8 cellular contexts compared by ENCODE assay signal in the genomic region with DNA sequence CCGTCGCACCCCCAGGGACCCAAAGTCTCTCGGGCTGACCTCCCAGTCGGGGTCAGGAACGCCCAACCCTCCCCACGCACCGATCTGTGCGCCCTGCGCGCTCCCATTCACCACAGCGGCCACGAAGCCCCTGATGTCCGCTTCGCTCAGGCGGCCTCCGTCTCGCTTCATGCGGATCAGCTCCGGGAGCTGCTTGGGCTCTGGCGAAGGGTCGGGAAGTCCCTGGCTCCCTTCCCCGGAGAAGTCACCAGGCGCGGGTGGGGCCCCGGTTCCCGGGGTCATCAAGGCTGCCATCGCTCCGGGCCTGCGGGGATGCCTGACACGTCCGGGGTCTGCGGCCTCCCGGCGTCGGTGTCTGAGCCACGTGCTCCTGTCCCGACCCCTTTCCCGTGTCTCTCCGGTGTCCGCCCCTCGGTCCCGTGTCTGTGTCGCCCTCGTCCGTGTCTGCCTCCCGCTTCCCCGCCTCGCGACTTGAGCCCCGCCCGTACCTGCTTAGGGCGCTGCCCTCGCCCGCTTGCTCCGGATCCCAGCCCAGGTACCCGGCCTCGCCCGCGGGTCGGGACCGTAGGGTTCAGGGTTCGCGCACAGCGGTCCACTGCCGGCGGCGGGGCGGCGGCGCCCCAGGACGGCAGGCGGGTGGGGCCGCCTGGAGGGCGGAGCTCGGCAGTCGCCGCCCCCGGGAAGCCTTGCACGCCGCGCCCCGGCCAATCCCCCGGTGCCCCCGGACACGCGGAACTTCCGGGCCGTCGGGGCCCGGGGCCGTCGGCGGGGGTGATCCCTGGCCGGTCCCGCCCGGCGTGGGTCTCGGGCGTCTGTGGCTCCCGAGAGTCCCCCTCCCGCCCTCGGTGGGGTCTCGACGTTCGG. TPM values are rescaled to one million over a fixed set of nuclear protein-coding genes. Genes with fewer than 3 reads are reported as not detected.
A peak's percentile ranks its signal among the peaks of the same experiment; 100 is the strongest.
DNase-seq lines count a peak whose midpoint lies in the region; ATAC-seq, FAIRE-seq and TF ChIP-seq lines count a peak whose summit lies in the region.

A gene with protein sequence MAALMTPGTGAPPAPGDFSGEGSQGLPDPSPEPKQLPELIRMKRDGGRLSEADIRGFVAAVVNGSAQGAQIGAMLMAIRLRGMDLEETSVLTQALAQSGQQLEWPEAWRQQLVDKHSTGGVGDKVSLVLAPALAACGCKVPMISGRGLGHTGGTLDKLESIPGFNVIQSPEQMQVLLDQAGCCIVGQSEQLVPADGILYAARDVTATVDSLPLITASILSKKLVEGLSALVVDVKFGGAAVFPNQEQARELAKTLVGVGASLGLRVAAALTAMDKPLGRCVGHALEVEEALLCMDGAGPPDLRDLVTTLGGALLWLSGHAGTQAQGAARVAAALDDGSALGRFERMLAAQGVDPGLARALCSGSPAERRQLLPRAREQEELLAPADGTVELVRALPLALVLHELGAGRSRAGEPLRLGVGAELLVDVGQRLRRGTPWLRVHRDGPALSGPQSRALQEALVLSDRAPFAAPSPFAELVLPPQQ (minus strand): TSS at position 597 of the 864 bp plus-strand sequence. CDS start 303 bp downstream, at position 294.

- H3K9me3 ChIP-seq in CD4-positive, CD25-positive, alpha-beta regulatory T cell (ENCODE audit: control insufficient read depth in 2 of 2, low read length in 2 of 2), result no peaks in the 10 kb centered on the region
- H3K9me3 ChIP-seq in HCT116 (ENCODE audit: control insufficient read depth in 1 of 2, insufficient read depth in 1 of 2, low read depth in 1 of 2, low read length in 2 of 2) (no peaks in the 10 kb centered on the region), T-helper 17 cell (ENCODE audit: control insufficient read depth, low read length, poor library complexity, severe bottlenecking) (no peaks in the 10 kb centered on the region)

- peaks cover 0 to 48% (median 27%) of the 10 kb centered on the region in 4 donors for H3K4me1 Mint-ChIP-seq in CD4-positive, CD25-positive, alpha-beta regulatory T cell
- peaks cover 35% of the 10 kb centered on the region for H3K4me1 Mint-ChIP-seq in T-helper 17 cell

- POLR2A ChIA-PET in HCT116 (lab: Charles Lee), result interaction anchor here (0.6 to 1.4 kb wide), 2 partner anchors 16 to 108 kb away, joined by 3 to 7 read pairs; a partner anchor contains a TSS

- TF ChIP-seq POLR2A in HCT116 (IDR thresholded peaks at IDR 0.05; ENCODE audit: borderline replicate concordance, extremely low read depth, insufficient read depth, insufficient read length), result peak; percentile 31

- peak within 1 kb of the TSS; percentile 92 to 99 (median 98) for H3K27ac Mint-ChIP-seq in CD4-positive, CD25-positive, alpha-beta regulatory T cell
- peak within 1 kb of the TSS; percentile 96 for H3K27ac Mint-ChIP-seq in T-helper 17 cell

- H2AFZ ChIP-seq in HCT116 (ENCODE audit: low read depth, low read length, poor library complexity, severe bottlenecking), result no peak within 1 kb of the TSS

- peaks cover 11% of the 10 kb centered on the region for H3K79me2 ChIP-seq in HCT116 (ENCODE audit: insufficient read depth, low read length)

- BruUV-seq in HCT116 (replicated peaks; lab: Mats Ljungman, UMichigan), result TSS peak; percentile 55

- intact Hi-C loops in HCT116 (cut with micrococcal nuclease), result loop anchor here (5.0 kb wide), 1 partner anchor 93 kb away; no protein-coding TSS in a partner anchor

- no peaks in the 10 kb centered on the region for H3K36me3 ChIP-seq in CD4-positive, CD25-positive, alpha-beta regulatory T cell (ENCODE audit: control insufficient read depth, insufficient read depth, low read length)
- H3K36me3 ChIP-seq in HCT116 (ENCODE audit: control insufficient read depth in 1 of 2, insufficient read depth in 2 of 2, low read length in 2 of 2) (no peaks in the 10 kb centered on the region), bronchial epithelial cell (ENCODE audit: control insufficient read depth, insufficient read depth, low read length) (peaks cover 6% of the 10 kb centered on the region)

- H3K4me1 ChIP-seq in CD4-positive, CD25-positive, alpha-beta regulatory T cell (ENCODE audit: control insufficient read depth, insufficient read depth, low read length, poor library complexity, severe bottlenecking), result peaks cover 70% of the 10 kb centered on the region
- H3K4me1 ChIP-seq in HCT116 (ENCODE audit: control insufficient read depth in 1 of 2, insufficient read depth in 2 of 2, low read length in 2 of 2), result peaks cover 11 to 75% of the 10 kb centered on the region in 2 experiments; a peak in 3 of 4 replicates

- H3K27me3 Mint-ChIP-seq in CD4-positive, CD25-positive, alpha-beta regulatory T cell, result no peaks in the 10 kb centered on the region
- no peaks in the 10 kb centered on the region for H3K27me3 Mint-ChIP-seq in T-helper 17 cell

- TF ChIP-seq CTCF in HCT116 (IDR thresholded peaks at IDR 0.05 in 2 of 3, conservative IDR thresholded peaks at IDR 0.05 in 1 of 3; ENCODE audit: borderline replicate concordance in 1 of 3, insufficient read depth in 1 of 3, low read depth in 2 of 3, low read length in 2 of 3) (no peak), bronchial epithelial cell (IDR thresholded peaks at IDR 0.05; ENCODE audit: insufficient read depth, low read length, severe bottlenecking) (no peak)

- H3K9me2 ChIP-seq in HCT116 (ENCODE audit: insufficient read depth), result no peaks in the 10 kb centered on the region

- FAIRE-seq in bronchial epithelial cell (lab: Jason Lieb, UNC), result no peak

- H3K27ac ChIP-seq in CD4-positive, CD25-positive, alpha-beta regulatory T cell (ENCODE audit: insufficient read depth, low read length, poor library complexity, severe bottlenecking), result peak within 1 kb of the TSS; percentile 96
- peak within 1 kb of the TSS; percentile 100 for H3K27ac ChIP-seq in HCT116 (ENCODE audit: low read depth, low read length)

- H3K27me3 ChIP-seq in CD4-positive, CD25-positive, alpha-beta regulatory T cell (ENCODE audit: control insufficient read depth, insufficient read depth, low read length), result no peaks in the 10 kb centered on the region
- no peaks in the 10 kb centered on the region for H3K27me3 ChIP-seq in HCT116 (ENCODE audit: insufficient read depth, low read length)
- no peaks in the 10 kb centered on the region for H3K27me3 ChIP-seq in bronchial epithelial cell (ENCODE audit: control insufficient read depth, insufficient read depth, low read length)

- peak; percentile 59 to 84 (median 67) for DNase-seq in CD4-positive, CD25-positive, alpha-beta regulatory T cell
- DNase-seq in HCT116 (ENCODE audit: low read depth, low spot score), result no peak
- peak; percentile 44 to 71 (median 60) for DNase-seq in T-helper 17 cell
- DNase-seq in bronchial epithelial cell (ENCODE audit: low read depth), result peak; percentile 32
- peak; percentile 90 for DNase-seq in left lobe of liver (ENCODE audit: low spot score)
- peak; percentile 75 to 76 for DNase-seq in stimulated activated CD4-positive, alpha-beta T cell treated with anti-CD3 and anti-CD28 coated beads, Interleukin-4, amount 100 ng/mL, for 4 hours
- no peak for DNase-seq in midbrain (lab: John Stamatoyannopoulos, UW)

- RAD21 ChIA-PET in HCT116 (lab: Charles Lee; ENCODE audit: low non-redundant PET in 1 of 2, low total read pairs in 2 of 2, uncharacterized antibody in 2 of 2, unreplicated experiment in 2 of 2), result no interaction called here

- H3K9ac ChIP-seq in HCT116 (ENCODE audit: low read length), result peak within 1 kb of the TSS; percentile 91

- ATAC-seq in CD4-positive, CD25-positive, alpha-beta regulatory T cell (ENCODE audit: low read depth in 2 of 2), result peak; percentile 4 to 10
- ATAC-seq in HCT116 (peak; percentile 26), T-helper 17 cell (peak; percentile 4), left lobe of liver (peak; percentile 43), HG03097 (IDR thresholded peaks at IDR 0.05; ENCODE audit: low FRiP score, unreplicated experiment) (no peak)

- H3K4me3 Mint-ChIP-seq in CD4-positive, CD25-positive, alpha-beta regulatory T cell, result peak within 1 kb of the TSS; percentile 91 to 96 (median 93)
- peak within 1 kb of the TSS; percentile 95 for H3K4me3 Mint-ChIP-seq in T-helper 17 cell

- peak within 1 kb of the TSS; percentile 93 for H3K4me2 ChIP-seq in HCT116 (ENCODE audit: low read length)

- no peak for TF ChIP-seq RAD21 in HCT116 (IDR thresholded peaks at IDR 0.05; ENCODE audit: low read depth)

- no peaks in the 10 kb centered on the region for H3K36me3 Mint-ChIP-seq in CD4-positive, CD25-positive, alpha-beta regulatory T cell
- peaks cover 2% of the 10 kb centered on the region for H3K36me3 Mint-ChIP-seq in T-helper 17 cell (ENCODE audit: low read depth)

- H3K4me3 ChIP-seq in CD4-positive, CD25-positive, alpha-beta regulatory T cell (ENCODE audit: low read depth, low read length), result no peak within 1 kb of the TSS
- H3K4me3 ChIP-seq in HCT116 (replicated peaks in 1 of 2; ENCODE audit: low read depth in 1 of 2, low read length in 2 of 2) (peak within 1 kb of the TSS; percentile 92 to 96), bronchial epithelial cell (ENCODE audit: low read depth, low read length) (peak within 1 kb of the TSS; percentile 78)

- CTCF ChIA-PET in HCT116 (lab: Charles Lee), result no interaction called here

- H4K20me1 ChIP-seq in HCT116 (ENCODE audit: insufficient read depth), result no peaks in the 10 kb centered on the region

- no peaks in the 10 kb centered on the region for H3K9me3 Mint-ChIP-seq in CD4-positive, CD25-positive, alpha-beta regulatory T cell

TF ChIP-seq in HCT116, 20 proteins besides CTCF, POLR2A, EP300 and RAD21 (continues in another document):
- TF ChIP-seq SRF (IDR thresholded peaks at IDR 0.05; ENCODE audit: low read depth) (no peak), FOSL1 (IDR thresholded peaks at IDR 0.05; ENCODE audit: low read depth) (no peak), CEBPB (IDR thresholded peaks at IDR 0.05; ENCODE audit: low read depth) (no peak), ELF1 (IDR thresholded peaks at IDR 0.05; ENCODE audit: borderline replicate concordance, low read depth) (no peak), EGR1 (IDR thresholded peaks at IDR 0.05; ENCODE audit: low read depth) (no peak), YY1 (IDR thresholded peaks at IDR 0.05; ENCODE audit: extremely low read depth, insufficient replicate concordance, low read depth, low read length) (no peak), EZH2phosphoT487 (IDR thresholded peaks at IDR 0.05; ENCODE audit: borderline replicate concordance) (no peak), JUND (IDR thresholded peaks at IDR 0.05) (no peak), SP1 (IDR thresholded peaks at IDR 0.05; ENCODE audit: low read depth) (no peak), TCF7L2 (IDR thresholded peaks at IDR 0.05; ENCODE audit: borderline replicate concordance, extremely low read depth, insufficient read depth, insufficient read length) (no peak)
- TF ChIP-seq, protein P1, sequence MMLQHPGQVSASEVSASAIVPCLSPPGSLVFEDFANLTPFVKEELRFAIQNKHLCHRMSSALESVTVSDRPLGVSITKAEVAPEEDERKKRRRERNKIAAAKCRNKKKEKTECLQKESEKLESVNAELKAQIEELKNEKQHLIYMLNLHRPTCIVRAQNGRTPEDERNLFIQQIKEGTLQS (IDR thresholded peaks at IDR 0.05), result no peak

RNA-seq across cellular contexts. Expression of the gene that starts here (rescaled TPM):
- 46.9 TPM for total RNA-seq in CD4-positive, CD25-positive, alpha-beta regulatory T cell
- polyA plus RNA-seq in CD4-positive, CD25-positive, alpha-beta regulatory T cell, result 10 to 100 TPM; 29.2 to 65.2 (median 44.4) TPM
- total RNA-seq in HCT116 (2021; ENCODE audit: unreplicated experiment) (43.2 TPM), T-helper 17 cell (10 to 100 TPM; 22.3 to 25.9 TPM), bronchial epithelial cell (56.6 and 126 TPM in 2 replicates), left lobe of liver (80.0 TPM)
- polyA plus RNA-seq in HCT116 (2012), result 34.8 and 47.0 TPM in 2 replicates

Comparison
In these comparisons a context has a peak if more than half of its experiments do, and no peak if none do; other contexts are left out.
1. DNase-seq: peak in CD4-positive, CD25-positive, alpha-beta regulatory T cell (3 of 3), T-helper 17 cell (3 of 3), bronchial epithelial cell (single experiment), left lobe of liver (single experiment) and stimulated activated CD4-positive, alpha-beta T cell treated with anti-CD3 and anti-CD28 coated beads, Interleukin-4, amount 100 ng/mL, for 4 hours (2 of 2); none in HCT116 (single experiment) and midbrain (single experiment).